Comparison of ENCODE assay signal across 21 cellular contexts in the genomic region with DNA sequence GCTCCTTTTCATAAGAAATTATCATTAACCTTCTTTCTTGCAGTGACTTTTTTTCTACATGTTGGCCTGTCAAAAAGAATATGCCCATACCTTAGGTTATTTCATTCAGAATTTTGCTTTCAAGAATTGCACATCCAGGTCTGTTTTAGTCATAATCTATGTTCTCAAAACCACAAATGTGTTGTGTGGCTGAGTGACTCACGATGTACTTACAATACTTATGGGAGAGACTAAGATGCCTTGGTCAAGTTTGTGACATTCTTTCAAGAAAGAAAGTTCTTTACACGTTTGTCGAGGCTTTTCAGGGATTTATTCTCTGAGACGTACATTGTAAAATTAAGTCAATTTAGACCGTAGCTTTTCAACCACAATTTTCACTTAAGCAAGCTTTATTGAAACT.
DNase-seq lines count a peak whose midpoint lies in the region; ATAC-seq and TF ChIP-seq lines count a peak whose summit lies in the region.
"Had no signal": no experiment of that assay in that cellular context is flagged by ENCODE, and none has a peak within 500 bp of the region (broad histone marks: within the 10 kb centered on the region; RNA-seq: fewer than 3 reads in every experiment).

No MANE protein-coding gene starts in this region.

- no peak for ATAC-seq in HG03460 (IDR thresholded peaks at IDR 0.05; ENCODE audit: unreplicated experiment)
- ATAC-seq in HG02678 (IDR thresholded peaks at IDR 0.05; ENCODE audit: unreplicated experiment), result no peak
- ATAC-seq: activated CD4-positive, CD25-positive, alpha-beta regulatory T cell treated with anti-CD3 and anti-CD28 coated beads, Interleukin-2, amount 50 U/mL, for 24 hours; K562; Panc1; stimulated activated effector memory CD8-positive, alpha-beta T cell treated with anti-CD3 and anti-CD28 coated beads, Interleukin-12 subunit alpha, Interleukin-12 subunit beta, amount 100 ng/mL, for 72 hours had no signal

- no peak overlapping the region for H3K27ac ChIP-seq in OCI-LY7 (ENCODE audit: low read depth, low read length, poor library complexity, severe bottlenecking)
- H3K27ac ChIP-seq in effector memory CD4-positive, alpha-beta T cell (ENCODE audit: insufficient read depth, low read length, poor library complexity, severe bottlenecking), result no peak overlapping the region
- H3K27ac ChIP-seq: GM23248, skin epidermis, tibial nerve had no signal

- H2AFZ ChIP-seq in OCI-LY7 (ENCODE audit: low read length), result no peak overlapping the region
- H2AFZ ChIP-seq: GM23248 had no signal

- no peaks in the 10 kb centered on the region for H3K4me1 ChIP-seq in OCI-LY7 (ENCODE audit: insufficient read depth, low read length, poor library complexity, severe bottlenecking)
- no peaks in the 10 kb centered on the region for H3K4me1 ChIP-seq in effector memory CD4-positive, alpha-beta T cell (ENCODE audit: control insufficient read depth, insufficient read depth, low read length, poor library complexity, severe bottlenecking)
- H3K4me1 ChIP-seq: tibial nerve had no signal

- POLR2A ChIA-PET in BJ (lab: Charles Lee) (no interaction called here), OCI-LY7 (lab: Charles Lee) (no interaction called here)

- H3K9me3 ChIP-seq in OCI-LY7 (ENCODE audit: low read length), result no peaks in the 10 kb centered on the region
- H3K9me3 ChIP-seq in effector memory CD4-positive, alpha-beta T cell (ENCODE audit: control insufficient read depth, low read length), result no peaks in the 10 kb centered on the region
- H3K9me3 ChIP-seq: tibial nerve had no signal

- no TSS peak for BruUV-seq in OCI-LY7 (replicated peaks; lab: Mats Ljungman, UMichigan)

- H3K27me3 ChIP-seq in BJ (ENCODE audit: control insufficient read depth, insufficient read depth, low read length), result no peaks in the 10 kb centered on the region
- H3K27me3 ChIP-seq in effector memory CD4-positive, alpha-beta T cell (replicated peaks; ENCODE audit: control insufficient read depth, insufficient read depth, low read length, poor library complexity, severe bottlenecking), result no peaks in the 10 kb centered on the region
- H3K27me3 ChIP-seq: tibial nerve had no signal

- H3K36me3 ChIP-seq in BJ (ENCODE audit: control insufficient read depth, insufficient read depth, low read length), result no peaks in the 10 kb centered on the region
- no peaks in the 10 kb centered on the region for H3K36me3 ChIP-seq in OCI-LY7 (ENCODE audit: insufficient read depth, low read length)
- no peaks in the 10 kb centered on the region for H3K36me3 ChIP-seq in effector memory CD4-positive, alpha-beta T cell (ENCODE audit: control insufficient read depth, insufficient read depth, low read length)
- H3K36me3 ChIP-seq: tibial nerve had no signal

- H4K20me1 ChIP-seq in OCI-LY7 (ENCODE audit: insufficient read depth, low read length), result no peaks in the 10 kb centered on the region

- DNase-seq in BJ (ENCODE audit: low read depth) (peak; percentile 4), HT1080 (ENCODE audit: low read depth) (peak; percentile 81), astrocyte of the cerebellum (ENCODE audit: low read depth) (peak; percentile 92), glomerular visceral epithelial cell (ENCODE audit: extremely low spot score) (peak; percentile 75), OCI-LY7 (ENCODE audit: low spot score) (no peak)
- no peak for DNase-seq in effector memory CD4-positive, alpha-beta T cell
- DNase-seq: activated naive CD4-positive, alpha-beta T cell treated with Interleukin-2 at 50 U/mL for 16 hours; effector CD4-positive, alpha-beta T cell; GM23248; immature natural killer cell; NCI-H1417 treated with DMSO at 0.1 percent for 48 hours; NCI-H345; nucleus accumbens had no signal

- H3K9me2 ChIP-seq in OCI-LY7 (ENCODE audit: insufficient read depth, low read length), result no peaks in the 10 kb centered on the region

- no peak for TF ChIP-seq CTCF in BJ (IDR thresholded peaks at IDR 0.05; ENCODE audit: insufficient read depth, low read depth, low read length)
- TF ChIP-seq CTCF in astrocyte of the cerebellum (IDR thresholded peaks at IDR 0.05; ENCODE audit: low read depth, low read length, missing control alignments), result no peak
- TF ChIP-seq CTCF in OCI-LY7 (conservative IDR thresholded peaks at IDR 0.05; ENCODE audit: low read length), result no peak

- no peaks in the 10 kb centered on the region for H3K79me2 ChIP-seq in OCI-LY7 (ENCODE audit: insufficient read depth, low read depth, low read length)

- intact Hi-C loops in OCI-LY7 (cut with micrococcal nuclease; ENCODE audit: unreplicated experiment), result no loop called here

- H3K4me2 ChIP-seq in OCI-LY7 (ENCODE audit: low read length), result no peak overlapping the region

- CTCF ChIA-PET in BJ (lab: Yijun Ruan, JAX), result no interaction called here
- CTCF ChIA-PET in OCI-LY7 (lab: Charles Lee; ENCODE audit: unreplicated experiment), result no interaction called here

- no peak overlapping the region for H3K4me3 ChIP-seq in BJ (ENCODE audit: low read depth, low read length)
- no peak overlapping the region for H3K4me3 ChIP-seq in astrocyte of the cerebellum (ENCODE audit: low read depth, low read length)
- H3K4me3 ChIP-seq in OCI-LY7 (ENCODE audit: low read depth, low read length, poor library complexity, severe bottlenecking), result no peak overlapping the region
- H3K4me3 ChIP-seq in effector memory CD4-positive, alpha-beta T cell (ENCODE audit: insufficient read depth, low read depth, low read length, poor library complexity, severe bottlenecking), result no peak overlapping the region
- H3K4me3 ChIP-seq: GM23248, K562, skin epidermis, tibial nerve had no signal

- in situ Hi-C loops in astrocyte of the cerebellum (cut with HindIII; ENCODE audit: low sequenced_read_pairs), result no loop called here

Comparison
In these comparisons a context has a peak if more than half of its experiments do, and no peak if none do; other contexts are left out.
1. DNase-seq: peak in BJ (single experiment), HT1080 (single experiment), astrocyte of the cerebellum (single experiment) and glomerular visceral epithelial cell (single experiment); none in OCI-LY7 (single experiment) and effector memory CD4-positive, alpha-beta T cell (0 of 3).